8 cellular contexts compared by ENCODE assay signal in the genomic region with DNA sequence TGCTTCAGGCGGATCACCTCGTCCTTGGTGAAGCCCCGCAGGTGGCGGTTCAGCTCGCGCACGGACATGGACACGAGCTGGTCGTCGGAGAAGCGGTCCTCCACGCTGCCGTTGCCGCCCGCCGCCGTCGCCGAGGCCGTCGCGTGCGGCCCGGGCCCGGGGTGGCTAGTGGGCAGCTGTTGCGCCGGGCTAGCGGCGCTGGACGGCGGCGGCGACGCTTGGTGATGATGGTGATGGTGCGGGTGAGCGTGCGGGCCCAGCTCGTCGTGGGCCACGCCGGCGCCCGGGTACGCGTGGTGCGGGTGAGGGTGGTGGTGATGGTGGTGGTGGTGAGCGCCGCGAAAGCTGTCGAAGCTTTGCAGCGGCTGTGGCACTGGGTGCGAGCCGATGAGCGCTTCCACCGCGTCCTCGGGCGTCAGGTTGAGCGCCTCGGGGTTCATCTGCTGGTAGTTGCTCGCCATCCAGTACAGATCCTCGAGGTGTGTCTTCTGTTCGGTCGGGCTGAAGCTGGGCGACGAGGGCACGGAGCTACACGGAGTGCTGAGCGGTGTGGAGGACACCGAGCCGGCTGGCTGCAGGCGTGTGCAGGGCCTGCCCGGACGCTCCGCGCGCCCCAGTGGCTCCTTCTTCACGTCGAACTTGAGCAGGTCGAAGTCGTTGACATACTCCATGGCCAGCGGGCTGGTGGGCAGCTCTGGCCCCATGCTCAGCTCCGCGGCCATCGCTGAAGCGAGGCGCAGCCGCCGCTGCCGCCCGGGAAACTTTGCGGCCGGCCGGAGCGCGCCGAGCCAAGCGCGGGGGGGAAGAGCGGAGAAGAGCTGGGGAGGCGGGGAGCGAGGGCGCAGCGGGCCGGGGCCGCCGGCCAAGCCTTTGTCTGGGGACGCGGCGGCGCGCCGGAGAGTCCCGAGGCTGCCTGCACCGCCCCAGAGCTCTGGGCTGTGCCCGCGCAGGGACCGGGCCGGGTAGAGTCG. TPM values are rescaled to one million over a fixed set of nuclear protein-coding genes. Genes with fewer than 3 reads are reported as not detected.
DNase-seq lines count a peak whose midpoint lies in the region; ATAC-seq and TF ChIP-seq lines count a peak whose summit lies in the region.

No MANE protein-coding gene starts in this region.

- peak; percentile 11 for DNase-seq in activated CD4-positive, alpha-beta T cell treated with anti-CD3 and anti-CD28 coated beads for 36 hours
- no peak for DNase-seq in activated CD4-positive, alpha-beta T cell treated with anti-CD3 and anti-CD28 coated beads for 1 hour
- peak; percentile 4 for DNase-seq in amniotic epithelial cell (ENCODE audit: low read depth)
- DNase-seq in AG08396 (ENCODE audit: low spot score) = no peak
- no peak for DNase-seq in ACHN

- CTCF ChIA-PET in activated CD4-positive, alpha-beta T cell treated with anti-CD3 and anti-CD28 coated beads for 36 hours (lab: Charles Lee) = interaction anchor here (0.8 kb wide), 2 partner anchors 67 to 421 kb away, joined by 3 to 5 read pairs; no protein-coding TSS in a partner anchor

- POLR2A ChIA-PET in activated CD4-positive, alpha-beta T cell treated with anti-CD3 and anti-CD28 coated beads for 36 hours (lab: Charles Lee) = no interaction called here

- intact Hi-C loops in activated CD4-positive, alpha-beta T cell treated with anti-CD3 and anti-CD28 coated beads for 36 hours (cut with DNase I, micrococcal nuclease) = loop anchor here (2.0 to 10.0 kb wide), 3 partner anchors 804 to 1961 kb away; no protein-coding TSS in a partner anchor

- H3K27me3 ChIP-seq in iPS-15b (ENCODE audit: control insufficient read depth, insufficient read depth, low read length) = peaks cover 93% of the 10 kb centered on the region

- peak overlapping the region; percentile 69 for H3K4me3 ChIP-seq in iPS-15b (ENCODE audit: low read depth, low read length)

- no peaks in the 10 kb centered on the region for H3K36me3 Mint-ChIP-seq in activated CD4-positive, alpha-beta T cell treated with anti-CD3 and anti-CD28 coated beads for 36 hours (ENCODE audit: low read depth)
- H3K36me3 Mint-ChIP-seq in stimulated activated memory B cell treated with anti-CD40 and anti-IgM and Interleukin-4, amounts not matched to agents 10 μg/mL and 1 μg/mL and 100 μg/mL, for 72 hours = no peaks in the 10 kb centered on the region

- ATAC-seq in activated CD4-positive, alpha-beta T cell treated with anti-CD3 and anti-CD28 coated beads for 36 hours = no peak
- ATAC-seq in stimulated activated memory B cell treated with anti-CD40 and anti-IgM and Interleukin-4, amounts not matched to agents 10 μg/mL and 1 μg/mL and 100 μg/mL, for 72 hours = no peak
- no peak for ATAC-seq in GM18505 (IDR thresholded peaks at IDR 0.05; ENCODE audit: unreplicated experiment)

- peaks cover 17% of the 10 kb centered on the region for H3K4me1 ChIP-seq in iPS-15b (ENCODE audit: control insufficient read depth, insufficient read depth, low read length)

- no peak for TF ChIP-seq POLR2A in GM18505 (IDR thresholded peaks at IDR 0.05; ENCODE audit: borderline replicate concordance, extremely low read depth, insufficient read depth, insufficient read length)

- peaks cover 14% of the 10 kb centered on the region for H3K4me1 Mint-ChIP-seq in activated CD4-positive, alpha-beta T cell treated with anti-CD3 and anti-CD28 coated beads for 36 hours
- H3K4me1 Mint-ChIP-seq in stimulated activated memory B cell treated with anti-CD40 and anti-IgM and Interleukin-4, amounts not matched to agents 10 μg/mL and 1 μg/mL and 100 μg/mL, for 72 hours = peaks cover 40% of the 10 kb centered on the region

- no peaks in the 10 kb centered on the region for H3K9me3 Mint-ChIP-seq in activated CD4-positive, alpha-beta T cell treated with anti-CD3 and anti-CD28 coated beads for 36 hours (ENCODE audit: low read depth)
- no peaks in the 10 kb centered on the region for H3K9me3 Mint-ChIP-seq in stimulated activated memory B cell treated with anti-CD40 and anti-IgM and Interleukin-4, amounts not matched to agents 10 μg/mL and 1 μg/mL and 100 μg/mL, for 72 hours

- no peaks in the 10 kb centered on the region for H3K9me3 ChIP-seq in iPS-15b (ENCODE audit: control insufficient read depth, insufficient read depth, low read length)

- no peak overlapping the region for H3K27ac Mint-ChIP-seq in activated CD4-positive, alpha-beta T cell treated with anti-CD3 and anti-CD28 coated beads for 36 hours
- no peak overlapping the region for H3K27ac Mint-ChIP-seq in stimulated activated memory B cell treated with anti-CD40 and anti-IgM and Interleukin-4, amounts not matched to agents 10 μg/mL and 1 μg/mL and 100 μg/mL, for 72 hours

- in situ Hi-C loops in ACHN (cut with HindIII; ENCODE audit: low pct_ligation_motif_present, low pct_unique_long_range_greater_than_20kb, low sequenced_read_pairs) = no loop called here

- H3K4me3 Mint-ChIP-seq in activated CD4-positive, alpha-beta T cell treated with anti-CD3 and anti-CD28 coated beads for 36 hours = peak overlapping the region; percentile 40
- H3K4me3 Mint-ChIP-seq in stimulated activated memory B cell treated with anti-CD40 and anti-IgM and Interleukin-4, amounts not matched to agents 10 μg/mL and 1 μg/mL and 100 μg/mL, for 72 hours = peak overlapping the region; percentile 73

- no peak overlapping the region for H3K9ac ChIP-seq in iPS-15b (ENCODE audit: low read depth, low read length)

- peaks cover 76% of the 10 kb centered on the region for H3K27me3 Mint-ChIP-seq in activated CD4-positive, alpha-beta T cell treated with anti-CD3 and anti-CD28 coated beads for 36 hours
- peaks cover 90% of the 10 kb centered on the region for H3K27me3 Mint-ChIP-seq in stimulated activated memory B cell treated with anti-CD40 and anti-IgM and Interleukin-4, amounts not matched to agents 10 μg/mL and 1 μg/mL and 100 μg/mL, for 72 hours

- no peaks in the 10 kb centered on the region for H3K36me3 ChIP-seq in iPS-15b (ENCODE audit: control insufficient read depth, insufficient read depth, low read length)

RNA-seq across cellular contexts. Expression of gene MAFB, which starts 0.6 kb away (rescaled TPM):
- total RNA-seq in activated CD4-positive, alpha-beta T cell treated with anti-CD3 and anti-CD28 coated beads for 36 hours = not detected

Comparison
In these comparisons a context has a peak if more than half of its experiments do, and no peak if none do; other contexts are left out.
1. DNase-seq: peak in activated CD4-positive, alpha-beta T cell treated with anti-CD3 and anti-CD28 coated beads for 36 hours (single experiment) and amniotic epithelial cell (single experiment); none in activated CD4-positive, alpha-beta T cell treated with anti-CD3 and anti-CD28 coated beads for 1 hour (single experiment), AG08396 (single experiment) and ACHN (single experiment).